In the genomic region with DNA sequence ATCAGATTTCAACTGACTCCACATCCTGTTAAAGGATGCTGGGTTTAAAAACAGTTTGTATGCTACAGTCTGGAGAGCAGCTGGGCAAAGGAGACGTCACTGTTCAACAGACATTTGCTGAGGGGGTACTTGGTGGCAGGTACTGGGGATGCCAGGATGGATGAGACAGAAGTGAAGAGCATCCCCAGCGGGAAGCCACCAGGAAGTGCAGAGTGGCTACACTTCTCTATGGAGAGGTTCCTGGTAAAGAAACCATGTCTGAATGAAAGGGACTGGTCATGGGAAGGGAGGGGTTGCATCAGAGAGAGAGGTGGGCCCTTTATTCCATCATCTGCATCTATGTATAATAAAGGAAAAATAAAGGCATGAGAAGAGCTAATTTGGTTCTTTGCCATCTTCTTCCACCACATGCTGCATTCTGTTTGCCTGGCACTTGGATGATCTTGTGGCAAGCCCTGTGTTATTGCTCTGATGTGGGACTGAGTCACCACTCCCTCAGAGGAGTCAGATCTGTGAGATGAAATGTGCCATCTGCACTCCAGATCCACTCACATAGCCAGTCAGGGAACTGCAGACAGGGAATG, we compare ENCODE assay signal across 1 cellular context.
TF ChIP-seq lines count a peak whose summit lies in the region.

No MANE protein-coding gene starts in this region.

TF ChIP-seq in GM23338, 12 proteins besides CTCF, POLR2A, EP300 and RAD21 (continued from another document):
- TF ChIP-seq, protein P1, sequence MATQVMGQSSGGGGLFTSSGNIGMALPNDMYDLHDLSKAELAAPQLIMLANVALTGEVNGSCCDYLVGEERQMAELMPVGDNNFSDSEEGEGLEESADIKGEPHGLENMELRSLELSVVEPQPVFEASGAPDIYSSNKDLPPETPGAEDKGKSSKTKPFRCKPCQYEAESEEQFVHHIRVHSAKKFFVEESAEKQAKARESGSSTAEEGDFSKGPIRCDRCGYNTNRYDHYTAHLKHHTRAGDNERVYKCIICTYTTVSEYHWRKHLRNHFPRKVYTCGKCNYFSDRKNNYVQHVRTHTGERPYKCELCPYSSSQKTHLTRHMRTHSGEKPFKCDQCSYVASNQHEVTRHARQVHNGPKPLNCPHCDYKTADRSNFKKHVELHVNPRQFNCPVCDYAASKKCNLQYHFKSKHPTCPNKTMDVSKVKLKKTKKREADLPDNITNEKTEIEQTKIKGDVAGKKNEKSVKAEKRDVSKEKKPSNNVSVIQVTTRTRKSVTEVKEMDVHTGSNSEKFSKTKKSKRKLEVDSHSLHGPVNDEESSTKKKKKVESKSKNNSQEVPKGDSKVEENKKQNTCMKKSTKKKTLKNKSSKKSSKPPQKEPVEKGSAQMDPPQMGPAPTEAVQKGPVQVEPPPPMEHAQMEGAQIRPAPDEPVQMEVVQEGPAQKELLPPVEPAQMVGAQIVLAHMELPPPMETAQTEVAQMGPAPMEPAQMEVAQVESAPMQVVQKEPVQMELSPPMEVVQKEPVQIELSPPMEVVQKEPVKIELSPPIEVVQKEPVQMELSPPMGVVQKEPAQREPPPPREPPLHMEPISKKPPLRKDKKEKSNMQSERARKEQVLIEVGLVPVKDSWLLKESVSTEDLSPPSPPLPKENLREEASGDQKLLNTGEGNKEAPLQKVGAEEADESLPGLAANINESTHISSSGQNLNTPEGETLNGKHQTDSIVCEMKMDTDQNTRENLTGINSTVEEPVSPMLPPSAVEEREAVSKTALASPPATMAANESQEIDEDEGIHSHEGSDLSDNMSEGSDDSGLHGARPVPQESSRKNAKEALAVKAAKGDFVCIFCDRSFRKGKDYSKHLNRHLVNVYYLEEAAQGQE (IDR thresholded peaks at IDR 0.05; ENCODE audit: unreplicated experiment) = no peak
- TF ChIP-seq POLR2AphosphoS5 (IDR thresholded peaks at IDR 0.05; ENCODE audit: low read depth) = no peak
- TF ChIP-seq NANOG (IDR thresholded peaks at IDR 0.05; ENCODE audit: borderline replicate concordance) = no peak
- TF ChIP-seq, protein P2, sequence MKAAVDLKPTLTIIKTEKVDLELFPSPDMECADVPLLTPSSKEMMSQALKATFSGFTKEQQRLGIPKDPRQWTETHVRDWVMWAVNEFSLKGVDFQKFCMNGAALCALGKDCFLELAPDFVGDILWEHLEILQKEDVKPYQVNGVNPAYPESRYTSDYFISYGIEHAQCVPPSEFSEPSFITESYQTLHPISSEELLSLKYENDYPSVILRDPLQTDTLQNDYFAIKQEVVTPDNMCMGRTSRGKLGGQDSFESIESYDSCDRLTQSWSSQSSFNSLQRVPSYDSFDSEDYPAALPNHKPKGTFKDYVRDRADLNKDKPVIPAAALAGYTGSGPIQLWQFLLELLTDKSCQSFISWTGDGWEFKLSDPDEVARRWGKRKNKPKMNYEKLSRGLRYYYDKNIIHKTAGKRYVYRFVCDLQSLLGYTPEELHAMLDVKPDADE (IDR thresholded peaks at IDR 0.05) = no peak
- no peak for TF ChIP-seq ZNF114 (CRISPR knock-in tag; IDR thresholded peaks at IDR 0.05)
- TF ChIP-seq ZNF331 (CRISPR knock-in tag; IDR thresholded peaks at IDR 0.05; ENCODE audit: low read depth) = no peak
- no peak for TF ChIP-seq CREB1 (CRISPR knock-in tag; IDR thresholded peaks at IDR 0.05; ENCODE audit: low read depth)
- TF ChIP-seq JUNB (IDR thresholded peaks at IDR 0.05; ENCODE audit: unreplicated experiment) = no peak
- no peak for TF ChIP-seq STAT1 (IDR thresholded peaks at IDR 0.05; ENCODE audit: unreplicated experiment)
